ENCODE assay signal across 8 cellular contexts in genomic region chr5:60945760-60946253, GRCh38. TPM values are rescaled to one million over a fixed set of nuclear protein-coding genes. Genes with fewer than 3 reads are reported as not detected.
A peak's percentile ranks its signal among the peaks of the same experiment; 100 is the strongest.
DNase-seq lines count a peak whose midpoint lies in the region; ATAC-seq and TF ChIP-seq lines count a peak whose summit lies in the region.

No MANE protein-coding gene starts in this region.

- peak overlapping the region; percentile 71 for H3K9ac ChIP-seq in SK-N-SH
- H3K9ac ChIP-seq in mucosa of rectum (ENCODE audit: low read depth in 1 of 2, low read length in 2 of 2), result peak overlapping the region; percentile 64 to 83

- H3K4me1 ChIP-seq in SK-N-SH (ENCODE audit: control insufficient read depth in 1 of 2, insufficient read depth in 2 of 2, low read depth in 1 of 2, low read length in 1 of 2) (peaks cover 0 to 10% of the 10 kb centered on the region in 2 experiments; a peak in 3 of 4 replicates), mucosa of rectum (ENCODE audit: control insufficient read depth in 2 of 2, insufficient read depth in 2 of 2, low read length in 2 of 2) (peaks cover 3 to 14% of the 10 kb centered on the region in 2 donors)

- H3K27me3 ChIP-seq in SK-N-SH (ENCODE audit: insufficient read depth), result no peaks in the 10 kb centered on the region
- H3K27me3 ChIP-seq in mucosa of rectum (ENCODE audit: control insufficient read depth in 2 of 2, insufficient read depth in 2 of 2, low read length in 2 of 2), result no peaks in the 10 kb centered on the region

- WGBS in SK-N-SH (ENCODE audit: low lambda C conversion rate), result 21% methylated on average over 19 of the region's 23 CpGs

- peak overlapping the region; percentile 40 to 50; a peak in 2 of 4 replicates for H3K27ac ChIP-seq in SK-N-SH (ENCODE audit: low read depth in 2 of 2, low read length in 1 of 2)
- H3K27ac ChIP-seq in mucosa of rectum (ENCODE audit: low read depth in 2 of 2, low read length in 2 of 2), result peak overlapping the region; percentile 69 to 73

- TF ChIP-seq RAD21 in SK-N-SH (IDR thresholded peaks at IDR 0.05; ENCODE audit: low read length), result no peak

- peak; percentile 24 for ATAC-seq in GM19452 (IDR thresholded peaks at IDR 0.05; ENCODE audit: unreplicated experiment)
- ATAC-seq in HG03442 (IDR thresholded peaks at IDR 0.05; ENCODE audit: unreplicated experiment), result peak; percentile 12

- peak overlapping the region; percentile 75 to 92 for H3K4me3 ChIP-seq in SK-N-SH (ENCODE audit: low read depth in 2 of 2, low read length in 1 of 2)
- H3K4me3 ChIP-seq in epithelial cell of proximal tubule (ENCODE audit: low read depth, low read length), result peak overlapping the region; percentile 84
- H3K4me3 ChIP-seq in mucosa of rectum (ENCODE audit: low read length in 2 of 2), result peak overlapping the region; percentile 95 to 99

- no peak for TF ChIP-seq CTCF in SK-N-SH (IDR thresholded peaks at IDR 0.05)
- no peak for TF ChIP-seq CTCF in epithelial cell of proximal tubule (conservative IDR thresholded peaks at IDR 0.05; ENCODE audit: low read depth, low read length)

- H3K79me2 ChIP-seq in SK-N-SH (ENCODE audit: insufficient read depth), result peaks cover 82% of the 10 kb centered on the region

- TF ChIP-seq EP300 in SK-N-SH (IDR thresholded peaks at IDR 0.05; ENCODE audit: borderline replicate concordance in 1 of 2, low read depth in 1 of 2, low read length in 1 of 2), result no peak

- no peaks in the 10 kb centered on the region for H4K20me1 ChIP-seq in SK-N-SH (ENCODE audit: insufficient read depth)

- peak overlapping the region; percentile 95 for H2AFZ ChIP-seq in SK-N-SH (ENCODE audit: low read depth)

- H3K9me3 ChIP-seq in SK-N-SH (no peaks in the 10 kb centered on the region), mucosa of rectum (ENCODE audit: control insufficient read depth in 2 of 2, low read length in 2 of 2) (no peaks in the 10 kb centered on the region)

- POLR2A ChIA-PET in SK-N-SH (lab: Yijun Ruan, JAX), result interaction anchor here (1.6 kb wide), 1 partner anchor 246 kb away, joined by 7 read pairs; the partner anchor contains the start of gene DEPDC1B

- DNase-seq in Daoy (ENCODE audit: low read depth), result peak; percentile 52
- peak; percentile 30 for DNase-seq in SK-N-SH
- peak; percentile 18 for DNase-seq in epithelial cell of proximal tubule (ENCODE audit: low read depth)
- no peak for DNase-seq in activated effector memory CD4-positive, alpha-beta T cell treated with Interleukin-2 at 50 U/mL for 16 hours
- no peak for DNase-seq in D341Med (ENCODE audit: low spot score)

- peak overlapping the region; percentile 87 for H3K4me2 ChIP-seq in SK-N-SH

- H3K9me2 ChIP-seq in SK-N-SH, result no peaks in the 10 kb centered on the region

- CTCF ChIA-PET in SK-N-SH (lab: Yijun Ruan, JAX), result interaction anchor here (1.0 to 2.4 kb wide), 5 partner anchors 13 to 296 kb away, joined by 3 to 7 read pairs (median 4); no protein-coding TSS in a partner anchor

- H3K36me3 ChIP-seq in SK-N-SH (replicated peaks in 1 of 2; ENCODE audit: control insufficient read depth in 1 of 2, insufficient read depth in 2 of 2, low read length in 1 of 2) (peaks cover 0 to 1% of the 10 kb centered on the region in 2 experiments), mucosa of rectum (ENCODE audit: control insufficient read depth in 2 of 2, insufficient read depth in 2 of 2, low read length in 2 of 2) (no peaks in the 10 kb centered on the region)

- H3F3A ChIP-seq in SK-N-SH (replicated peaks; ENCODE audit: insufficient read depth), result peaks cover 5% of the 10 kb centered on the region

TF ChIP-seq in SK-N-SH, 30 proteins besides CTCF, POLR2A, EP300 and RAD21 (continues in another document):
- TF ChIP-seq, protein P1, sequence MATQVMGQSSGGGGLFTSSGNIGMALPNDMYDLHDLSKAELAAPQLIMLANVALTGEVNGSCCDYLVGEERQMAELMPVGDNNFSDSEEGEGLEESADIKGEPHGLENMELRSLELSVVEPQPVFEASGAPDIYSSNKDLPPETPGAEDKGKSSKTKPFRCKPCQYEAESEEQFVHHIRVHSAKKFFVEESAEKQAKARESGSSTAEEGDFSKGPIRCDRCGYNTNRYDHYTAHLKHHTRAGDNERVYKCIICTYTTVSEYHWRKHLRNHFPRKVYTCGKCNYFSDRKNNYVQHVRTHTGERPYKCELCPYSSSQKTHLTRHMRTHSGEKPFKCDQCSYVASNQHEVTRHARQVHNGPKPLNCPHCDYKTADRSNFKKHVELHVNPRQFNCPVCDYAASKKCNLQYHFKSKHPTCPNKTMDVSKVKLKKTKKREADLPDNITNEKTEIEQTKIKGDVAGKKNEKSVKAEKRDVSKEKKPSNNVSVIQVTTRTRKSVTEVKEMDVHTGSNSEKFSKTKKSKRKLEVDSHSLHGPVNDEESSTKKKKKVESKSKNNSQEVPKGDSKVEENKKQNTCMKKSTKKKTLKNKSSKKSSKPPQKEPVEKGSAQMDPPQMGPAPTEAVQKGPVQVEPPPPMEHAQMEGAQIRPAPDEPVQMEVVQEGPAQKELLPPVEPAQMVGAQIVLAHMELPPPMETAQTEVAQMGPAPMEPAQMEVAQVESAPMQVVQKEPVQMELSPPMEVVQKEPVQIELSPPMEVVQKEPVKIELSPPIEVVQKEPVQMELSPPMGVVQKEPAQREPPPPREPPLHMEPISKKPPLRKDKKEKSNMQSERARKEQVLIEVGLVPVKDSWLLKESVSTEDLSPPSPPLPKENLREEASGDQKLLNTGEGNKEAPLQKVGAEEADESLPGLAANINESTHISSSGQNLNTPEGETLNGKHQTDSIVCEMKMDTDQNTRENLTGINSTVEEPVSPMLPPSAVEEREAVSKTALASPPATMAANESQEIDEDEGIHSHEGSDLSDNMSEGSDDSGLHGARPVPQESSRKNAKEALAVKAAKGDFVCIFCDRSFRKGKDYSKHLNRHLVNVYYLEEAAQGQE (IDR thresholded peaks at IDR 0.05; ENCODE audit: low read depth, low read length), result no peak
- TF ChIP-seq, protein P2, sequence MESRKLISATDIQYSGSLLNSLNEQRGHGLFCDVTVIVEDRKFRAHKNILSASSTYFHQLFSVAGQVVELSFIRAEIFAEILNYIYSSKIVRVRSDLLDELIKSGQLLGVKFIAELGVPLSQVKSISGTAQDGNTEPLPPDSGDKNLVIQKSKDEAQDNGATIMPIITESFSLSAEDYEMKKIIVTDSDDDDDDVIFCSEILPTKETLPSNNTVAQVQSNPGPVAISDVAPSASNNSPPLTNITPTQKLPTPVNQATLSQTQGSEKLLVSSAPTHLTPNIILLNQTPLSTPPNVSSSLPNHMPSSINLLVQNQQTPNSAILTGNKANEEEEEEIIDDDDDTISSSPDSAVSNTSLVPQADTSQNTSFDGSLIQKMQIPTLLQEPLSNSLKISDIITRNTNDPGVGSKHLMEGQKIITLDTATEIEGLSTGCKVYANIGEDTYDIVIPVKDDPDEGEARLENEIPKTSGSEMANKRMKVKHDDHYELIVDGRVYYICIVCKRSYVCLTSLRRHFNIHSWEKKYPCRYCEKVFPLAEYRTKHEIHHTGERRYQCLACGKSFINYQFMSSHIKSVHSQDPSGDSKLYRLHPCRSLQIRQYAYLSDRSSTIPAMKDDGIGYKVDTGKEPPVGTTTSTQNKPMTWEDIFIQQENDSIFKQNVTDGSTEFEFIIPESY (IDR thresholded peaks at IDR 0.05; ENCODE audit: borderline replicate concordance, low read depth), result no peak
- TF ChIP-seq ELF1 (IDR thresholded peaks at IDR 0.05) (no peak), MAX (IDR thresholded peaks at IDR 0.05; ENCODE audit: low read depth) (no peak), NRF1 (IDR thresholded peaks at IDR 0.05; ENCODE audit: low read depth, low read length) (no peak), RXRA (IDR thresholded peaks at IDR 0.05; ENCODE audit: borderline replicate concordance, low read depth) (no peak), NFIC (IDR thresholded peaks at IDR 0.05; ENCODE audit: borderline replicate concordance) (no peak), RFX5 (IDR thresholded peaks at IDR 0.05; ENCODE audit: low read length) (no peak), GABPA (IDR thresholded peaks at IDR 0.05; ENCODE audit: low read depth) (no peak), FOXM1 (IDR thresholded peaks at IDR 0.05; ENCODE audit: low read depth) (no peak), POLR2AphosphoS5 (IDR thresholded peaks at IDR 0.05; ENCODE audit: low read depth, low read length) (no peak), TEAD4 (IDR thresholded peaks at IDR 0.05; ENCODE audit: borderline replicate concordance, insufficient read depth) (no peak), JUND (IDR thresholded peaks at IDR 0.05) (no peak), RCOR1 (IDR thresholded peaks at IDR 0.05; ENCODE audit: low read length) (no peak)
- TF ChIP-seq, protein P3, sequence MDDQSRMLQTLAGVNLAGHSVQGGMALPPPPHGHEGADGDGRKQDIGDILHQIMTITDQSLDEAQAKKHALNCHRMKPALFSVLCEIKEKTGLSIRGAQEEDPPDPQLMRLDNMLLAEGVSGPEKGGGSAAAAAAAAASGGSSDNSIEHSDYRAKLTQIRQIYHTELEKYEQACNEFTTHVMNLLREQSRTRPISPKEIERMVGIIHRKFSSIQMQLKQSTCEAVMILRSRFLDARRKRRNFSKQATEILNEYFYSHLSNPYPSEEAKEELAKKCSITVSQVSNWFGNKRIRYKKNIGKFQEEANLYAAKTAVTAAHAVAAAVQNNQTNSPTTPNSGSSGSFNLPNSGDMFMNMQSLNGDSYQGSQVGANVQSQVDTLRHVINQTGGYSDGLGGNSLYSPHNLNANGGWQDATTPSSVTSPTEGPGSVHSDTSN (IDR thresholded peaks at IDR 0.05), result no peak
- TF ChIP-seq, protein P4, sequence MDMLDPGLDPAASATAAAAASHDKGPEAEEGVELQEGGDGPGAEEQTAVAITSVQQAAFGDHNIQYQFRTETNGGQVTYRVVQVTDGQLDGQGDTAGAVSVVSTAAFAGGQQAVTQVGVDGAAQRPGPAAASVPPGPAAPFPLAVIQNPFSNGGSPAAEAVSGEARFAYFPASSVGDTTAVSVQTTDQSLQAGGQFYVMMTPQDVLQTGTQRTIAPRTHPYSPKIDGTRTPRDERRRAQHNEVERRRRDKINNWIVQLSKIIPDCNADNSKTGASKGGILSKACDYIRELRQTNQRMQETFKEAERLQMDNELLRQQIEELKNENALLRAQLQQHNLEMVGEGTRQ (IDR thresholded peaks at IDR 0.05; ENCODE audit: borderline replicate concordance, low read depth, low read length), result no peak

RNA-seq across cellular contexts. Expression of gene NDUFAF2, which starts 0.8 kb away (rescaled TPM):
- total RNA-seq in Daoy (2014; rRNA removed; shearing (Covaris generic)), result 66.6 and 139 TPM in 2 replicates
- polyA plus RNA-seq in SK-N-SH (2012; rRNA removed), result 25.9 and 33.4 TPM in 2 replicates
- polyA plus RNA-seq in SK-N-SH (2012; cell fraction: cytosol; rRNA removed), result 37.9 and 60.2 TPM in 2 replicates
- polyA plus RNA-seq in SK-N-SH (2012; cell fraction: nucleus; rRNA removed), result 7.5 and 9.3 TPM in 2 replicates
- 31.0 and 32.3 TPM in 2 replicates for total RNA-seq in epithelial cell of proximal tubule

RNA-seq across cellular contexts. Expression of gene ERCC8, which starts 0.9 kb away (rescaled TPM):
- 27.4 and 45.4 TPM in 2 replicates for total RNA-seq in Daoy (2014; rRNA removed; shearing (Covaris generic))
- 11.6 and 19.8 TPM in 2 replicates for polyA plus RNA-seq in SK-N-SH (2012; rRNA removed)
- 18.0 and 22.7 TPM in 2 replicates for polyA plus RNA-seq in SK-N-SH (2012; cell fraction: cytosol; rRNA removed)
- polyA plus RNA-seq in SK-N-SH (2012; cell fraction: nucleus; rRNA removed), result 4.9 and 12.0 TPM in 2 replicates
- total RNA-seq in epithelial cell of proximal tubule, result 10.3 and 16.6 TPM in 2 replicates

Comparison
In these comparisons a context has a peak if more than half of its experiments do, and no peak if none do; other contexts are left out.
1. DNase-seq: peak in Daoy (single experiment), SK-N-SH (single experiment) and epithelial cell of proximal tubule (single experiment); none in activated effector memory CD4-positive, alpha-beta T cell treated with Interleukin-2 at 50 U/mL for 16 hours (single experiment) and D341Med (single experiment).
2. Peak in every context shown above with its lines, with median percentiles within 50 percentile points of each other: H3K4me3 ChIP-seq.